19 cellular contexts compared by ENCODE assay signal in genomic region chr11:121067912-121068652, GRCh38. TPM values are rescaled to one million over a fixed set of nuclear protein-coding genes. Genes with fewer than 3 reads are reported as not detected.
DNase-seq lines count a peak whose midpoint lies in the region; ATAC-seq, FAIRE-seq and TF ChIP-seq lines count a peak whose summit lies in the region.
"Had no signal": no experiment of that assay in that cellular context is flagged by ENCODE, and none has a peak within 500 bp of the region (broad histone marks: within the 10 kb centered on the region; RNA-seq: fewer than 3 reads in every experiment).

No MANE protein-coding gene starts in this region.

- H3K79me2 ChIP-seq in GM23338 (replicated peaks; ENCODE audit: insufficient read depth), result no peaks in the 10 kb centered on the region
- no peaks in the 10 kb centered on the region for H3K79me2 ChIP-seq in GM12878 (ENCODE audit: control insufficient read depth, insufficient read depth, low read length)
- no peaks in the 10 kb centered on the region for H3K79me2 ChIP-seq in GM23248 (ENCODE audit: insufficient read depth)

- H3F3A ChIP-seq in GM23338 (replicated peaks; ENCODE audit: low read depth) (no peaks in the 10 kb centered on the region), GM23248 (ENCODE audit: insufficient read depth) (no peaks in the 10 kb centered on the region)

- RAD21 ChIA-PET in GM12878 (lab: Charles Lee; ENCODE audit: unreplicated experiment), result interaction anchor here (0.7 kb wide), 1 partner anchor 123 kb away, joined by 3 read pairs; no protein-coding TSS in a partner anchor

- H3K36me3 ChIP-seq in GM23338 (ENCODE audit: insufficient read depth), result peaks cover 3% of the 10 kb centered on the region; the same call in 1 of the 2 replicates
- H3K36me3 ChIP-seq in GM12878 (ENCODE audit: control insufficient read depth in 2 of 2, insufficient read depth in 2 of 2, low read length in 1 of 2), result peaks cover 0 to 2% of the 10 kb centered on the region in 2 experiments; a peak in 1 of 4 replicates
- H3K36me3 ChIP-seq in muscle layer of duodenum (ENCODE audit: control insufficient read depth in 1 of 2, insufficient read depth in 2 of 2, low read length in 2 of 2), result peaks cover 4 to 13% of the 10 kb centered on the region in 2 donors
- H3K36me3 ChIP-seq in GM23248 (ENCODE audit: low read depth), result peaks cover 17% of the 10 kb centered on the region

- H3K4me3 ChIP-seq in GM23338, result no peak overlapping the region
- no peak overlapping the region for H3K4me3 ChIP-seq in GM12878
- H3K4me3 ChIP-seq in muscle layer of duodenum (ENCODE audit: low read depth in 1 of 2, low read length in 2 of 2), result no peak overlapping the region
- H3K4me3 ChIP-seq in GM23248, result no peak overlapping the region
- H3K4me3 ChIP-seq: heart right ventricle, K562, stomach had no signal

- no peaks in the 10 kb centered on the region for H3K27me3 Mint-ChIP-seq in GM23338 (ENCODE audit: insufficient read depth, low read depth, poor library complexity)

- SMC1A ChIA-PET in GM12878 (lab: Charles Lee; ENCODE audit: uncharacterized antibody, unreplicated experiment), result interaction anchor here (1.0 to 1.5 kb wide), 4 partner anchors 14 to 32 kb away, joined by 3 to 7 read pairs (median 4); no protein-coding TSS in a partner anchor

- no peaks in the 10 kb centered on the region for H3K9me2 ChIP-seq in GM23338 (ENCODE audit: insufficient read depth)
- no peaks in the 10 kb centered on the region for H3K9me2 ChIP-seq in GM23248 (ENCODE audit: insufficient read depth)

- no peaks in the 10 kb centered on the region for H3K27me3 ChIP-seq in GM23338 (ENCODE audit: insufficient read depth)
- H3K27me3 ChIP-seq in GM12878 (replicated peaks in 1 of 2; ENCODE audit: control insufficient read depth in 2 of 2, insufficient read depth in 2 of 2, low read length in 1 of 2), result no peaks in the 10 kb centered on the region
- H3K27me3 ChIP-seq in muscle layer of duodenum (ENCODE audit: low read depth, low read length), result no peaks in the 10 kb centered on the region
- no peaks in the 10 kb centered on the region for H3K27me3 ChIP-seq in GM23248 (replicated peaks; ENCODE audit: insufficient read depth)
- H3K27me3 ChIP-seq: heart right ventricle, stomach had no signal

- ATAC-seq in GM23338 (no peak), GM12878 (peak; percentile 54)
- ATAC-seq: heart right ventricle, K562, right cardiac atrium had no signal

- H3K4me1 Mint-ChIP-seq in GM23338, result peaks cover 14% of the 10 kb centered on the region

- no peak overlapping the region for H3K4me3 Mint-ChIP-seq in GM23338

- BruUV-seq in GM12878 (replicated peaks; lab: Mats Ljungman, UMichigan), result no TSS peak

- TF ChIP-seq EP300 in GM12878 (IDR thresholded peaks at IDR 0.05; ENCODE audit: borderline replicate concordance in 1 of 2, control insufficient read depth in 1 of 2, low read depth in 2 of 2, low read length in 2 of 2), result no peak

- H3K27ac ChIP-seq in C4-2B (peak overlapping the region; percentile 68), GM23338 (ENCODE audit: low read depth) (no peak overlapping the region), GM12878 (ENCODE audit: control insufficient read depth, insufficient read depth) (no peak overlapping the region), muscle layer of duodenum (ENCODE audit: low read length) (peak overlapping the region; percentile 19), GM23248 (no peak overlapping the region)
- H3K27ac ChIP-seq: heart right ventricle, HL-60 had no signal

- TF ChIP-seq CTCF in C4-2B (conservative IDR thresholded peaks at IDR 0.05) (no peak), GM23338 (conservative IDR thresholded peaks at IDR 0.05; ENCODE audit: low read depth in 2 of 2) (no peak), GM12878 (IDR thresholded peaks at IDR 0.05 in 2 of 3, conservative IDR thresholded peaks at IDR 0.05 in 1 of 3; ENCODE audit: control insufficient read depth in 2 of 3, extremely low read depth in 1 of 3, insufficient read depth in 1 of 3, low read depth in 3 of 3, low read length in 3 of 3) (no peak)

- intact Hi-C loops in GM12878 (cut with micrococcal nuclease; ENCODE audit: unreplicated experiment), result no loop called here

- in situ Hi-C loops in GM12878 (cut with MboI), result no loop called here
- in situ Hi-C loops in GM23248 (cut with MboI), result no loop called here

- POLR2A ChIA-PET in GM12878 (lab: Charles Lee), result interaction anchor here (1.6 kb wide), 1 partner anchor 43 kb away, joined by 4 read pairs; no protein-coding TSS in a partner anchor

- peaks cover 41% of the 10 kb centered on the region for H3K36me3 Mint-ChIP-seq in GM23338 (ENCODE audit: low read depth)

- FAIRE-seq in GM12878 (lab: Jason Lieb, UNC), result peak; percentile 23
- FAIRE-seq: K562, keratinocyte had no signal

- peaks cover 12% of the 10 kb centered on the region for H3K4me1 ChIP-seq in GM23338 (ENCODE audit: insufficient read depth)
- H3K4me1 ChIP-seq in GM12878 (ENCODE audit: control insufficient read depth, insufficient read depth, low read length), result peaks cover 14% of the 10 kb centered on the region; the same call in 1 of the 2 replicates
- peaks cover 0 to 11% of the 10 kb centered on the region in 2 donors for H3K4me1 ChIP-seq in muscle layer of duodenum (ENCODE audit: control insufficient read depth in 1 of 2, insufficient read depth in 2 of 2, low read length in 2 of 2)
- H3K4me1 ChIP-seq in GM23248 (ENCODE audit: insufficient read depth), result no peaks in the 10 kb centered on the region

- no peak for TF ChIP-seq POLR2A in GM12878 (IDR thresholded peaks at IDR 0.05; ENCODE audit: low read depth, low read length)

- DNase-seq in GM23338 (ENCODE audit: low spot score), result no peak
- no peak for DNase-seq in GM12878 (ENCODE audit: low read depth, low spot score)
- no peak for DNase-seq in hypothalamus (lab: John Stamatoyannopoulos, UW)
- DNase-seq in NCI-H510A treated with DMSO at 0.1 percent for 48 hours (lab: John Stamatoyannopoulos, UW), result no peak
- no peak for DNase-seq in GM23248
- DNase-seq: activated CD4-positive, CD25-positive, alpha-beta regulatory T cell; activated CD8-positive, alpha-beta memory T cell treated with anti-CD3 and anti-CD28 coated beads for 24 hours; Calu3; caudate nucleus; effector CD4-positive, alpha-beta T cell; GDM1; heart right ventricle; right cardiac atrium; stomach had no signal

- H3K9ac ChIP-seq in GM12878 (ENCODE audit: control insufficient read depth, insufficient read depth, low read length) (no peak overlapping the region), GM23248 (no peak overlapping the region)

- CTCF ChIA-PET in GM12878 (lab: Yijun Ruan, JAX), result interaction anchor here (0.9 to 1.9 kb wide), 3 partner anchors 8 to 11 kb away, joined by 3 to 8 read pairs (median 3); no protein-coding TSS in a partner anchor

- H2AFZ ChIP-seq in GM23338 (no peak overlapping the region), GM12878 (ENCODE audit: control insufficient read depth, low read depth, low read length) (no peak overlapping the region), GM23248 (no peak overlapping the region)

- 82% methylated on average over 6 of the region's 6 CpGs for WGBS in GM12878 (ENCODE audit: insufficient coverage, insufficient replicate concordance, low lambda C conversion rate, missing lambda C conversion rate)
- 75 to 79% methylated on average over 6 of the region's 6 CpGs for WGBS in GM23248 (ENCODE audit: low coverage in 1 of 2, low lambda C conversion rate in 2 of 2, missing lambda C conversion rate in 2 of 2), 2 experiments

- H3K9me3 ChIP-seq in GM12878 (replicated peaks; ENCODE audit: control insufficient read depth, insufficient read depth, low read length) (no peaks in the 10 kb centered on the region; the same call in 2 of the 3 replicates), muscle layer of duodenum (ENCODE audit: control insufficient read depth in 1 of 2, low read length in 2 of 2) (no peaks in the 10 kb centered on the region), GM23248 (ENCODE audit: low read depth) (no peaks in the 10 kb centered on the region)
- H3K9me3 ChIP-seq: heart right ventricle, stomach had no signal

- no peak for TF ChIP-seq RAD21 in GM12878 (IDR thresholded peaks at IDR 0.05; ENCODE audit: insufficient read depth, low read depth, low read length)

- H3K4me2 ChIP-seq in GM23338 (no peak overlapping the region), GM12878 (ENCODE audit: control insufficient read depth, insufficient read depth) (peak overlapping the region; percentile 72; the same call in 1 of the 2 replicates), GM23248 (ENCODE audit: unreplicated experiment) (no peak overlapping the region)

- H4K20me1 ChIP-seq in GM23338 (replicated peaks; ENCODE audit: insufficient read depth), result no peaks in the 10 kb centered on the region
- H4K20me1 ChIP-seq in GM12878 (ENCODE audit: control insufficient read depth, insufficient read depth), result no peaks in the 10 kb centered on the region
- peaks cover 3% of the 10 kb centered on the region; the same call in 1 of the 2 replicates for H4K20me1 ChIP-seq in GM23248 (ENCODE audit: insufficient read depth)

- H3K9me3 Mint-ChIP-seq in GM23338, result peaks cover 4% of the 10 kb centered on the region; the same call in 1 of the 3 replicates

- H3K27ac Mint-ChIP-seq in GM23338, result peak overlapping the region; percentile 25; the same call in 1 of the 2 replicates

RNA-seq across cellular contexts. Expression of gene TECTA, which starts 33.0 kb away (rescaled TPM):
- 0.69 and 0.74 TPM in 2 replicates for total RNA-seq in GM23338 (2014; rRNA removed; shearing (Covaris generic))
- 0.24 and 0.34 TPM in 2 replicates for polyA plus RNA-seq in GM23338 (2016; fragmentation: Nextera tagmentation; extraction: Ambion mirVana)
- total RNA-seq in GM12878 (2013; cell fraction: nucleolus; rRNA removed), result 0.88 and 0.98 TPM in 2 replicates
- total RNA-seq in GM12878 (2014; rRNA removed), result 0.05 and 0.06 TPM in 2 replicates
- 0.04 and 0.05 TPM in 2 replicates for total RNA-seq in GM12878 (2014; rRNA removed; fragmentation: Illumina TruSeq; extraction: Trizol)
- 0.05 and 0.11 TPM in 2 replicates for total RNA-seq in GM12878 (2021)
- polyA plus RNA-seq in GM12878 (2011; ENCODE audit: low read depth), result 0.08 TPM
- 0.14 and 0.20 TPM in 2 replicates for polyA plus RNA-seq in GM12878 (2011; rRNA removed)
- polyA plus RNA-seq in GM12878 (2011; cell fraction: cytosol; rRNA removed), result 0.23 and 0.30 TPM in 2 replicates
- 0.67 and 1.0 TPM in 2 replicates for polyA plus RNA-seq in GM12878 (2011; cell fraction: nucleus; rRNA removed)
- 0.07 and 0.10 TPM in 2 replicates for polyA plus RNA-seq in GM12878 (2012)
- polyA plus RNA-seq in GM12878 (2014; fragmentation: Illumina TruSeq; extraction: Trizol), result 0.12 and 0.16 TPM in 2 replicates
- polyA plus RNA-seq in GM12878 (2014; fragmentation: Nextera tagmentation; extraction: Ambion mirVana), result under 1 TPM in 1 of 2 experiments, not detected in 1; under 0.01 TPM
- 0.13 and 0.58 TPM in 2 replicates for polyA plus RNA-seq in GM12878 (2014; rRNA removed)
- polyA plus RNA-seq in GM12878 (2016; fragmentation: Nextera tagmentation; extraction: Ambion mirVana), result under 1 TPM; 0.03 to 0.04 TPM
- polyA minus RNA-seq in GM12878 (2011; rRNA and poly(A)+ RNA removed), result 0.29 and 0.41 TPM in 2 replicates
- not detected in 2 replicates for polyA minus RNA-seq in GM12878 (2011; cell fraction: cytosol; rRNA and poly(A)+ RNA removed)
- 0.48 and 0.57 TPM in 2 replicates for polyA minus RNA-seq in GM12878 (2011; cell fraction: nucleus; rRNA and poly(A)+ RNA removed)
- total RNA-seq in GM23248 (2014; rRNA removed; shearing (Covaris generic)), result under 0.01 and 1.4 TPM in 2 replicates
- polyA plus RNA-seq in GM23248 (2016; fragmentation: Nextera tagmentation; extraction: Ambion mirVana), result 0.08 TPM in 2 replicates
- total RNA-seq: Calu3 had no signal

RNA-seq across cellular contexts. Expression of gene TBCEL, which starts 44.2 kb away (rescaled TPM):
- total RNA-seq in GM23338 (2014; rRNA removed; shearing (Covaris generic)), result 15.6 and 16.2 TPM in 2 replicates
- polyA plus RNA-seq in GM23338 (2016; fragmentation: Nextera tagmentation; extraction: Ambion mirVana), result 4.3 and 5.4 TPM in 2 replicates
- total RNA-seq in GM12878 (2013; cell fraction: nucleolus; rRNA removed), result 48.2 and 52.9 TPM in 2 replicates
- total RNA-seq in GM12878 (2014; rRNA removed), result 6.0 and 9.6 TPM in 2 replicates
- 8.6 and 8.8 TPM in 2 replicates for total RNA-seq in GM12878 (2014; rRNA removed; fragmentation: Illumina TruSeq; extraction: Trizol)
- 9.9 and 10.9 TPM in 2 replicates for total RNA-seq in GM12878 (2021)
- polyA plus RNA-seq in GM12878 (2011; ENCODE audit: low read depth), result 3.1 TPM
- polyA plus RNA-seq in GM12878 (2011; rRNA removed), result 10.4 and 16.2 TPM in 2 replicates
- polyA plus RNA-seq in GM12878 (2011; cell fraction: cytosol; rRNA removed), result 4.1 and 4.4 TPM in 2 replicates
- polyA plus RNA-seq in GM12878 (2011; cell fraction: nucleus; rRNA removed), result 12.2 and 12.7 TPM in 2 replicates
- 4.8 and 5.0 TPM in 2 replicates for polyA plus RNA-seq in GM12878 (2012)
- 8.5 and 9.3 TPM in 2 replicates for polyA plus RNA-seq in GM12878 (2014; fragmentation: Illumina TruSeq; extraction: Trizol)
- 1 to 10 TPM; 2.0 to 2.3 TPM for polyA plus RNA-seq in GM12878 (2014; fragmentation: Nextera tagmentation; extraction: Ambion mirVana)
- 6.1 and 8.5 TPM in 2 replicates for polyA plus RNA-seq in GM12878 (2014; rRNA removed)
- polyA plus RNA-seq in GM12878 (2016; fragmentation: Nextera tagmentation; extraction: Ambion mirVana), result 1 to 10 TPM; 4.3 to 9.6 TPM
- 18.0 and 36.5 TPM in 2 replicates for polyA minus RNA-seq in GM12878 (2011; rRNA and poly(A)+ RNA removed)
- polyA minus RNA-seq in GM12878 (2011; cell fraction: cytosol; rRNA and poly(A)+ RNA removed), result 3.1 and 9.0 TPM in 2 replicates
- 19.9 and 27.7 TPM in 2 replicates for polyA minus RNA-seq in GM12878 (2011; cell fraction: nucleus; rRNA and poly(A)+ RNA removed)
- total RNA-seq in GM23248 (2014; rRNA removed; shearing (Covaris generic)), result 20.6 and 27.9 TPM in 2 replicates
- polyA plus RNA-seq in GM23248 (2016; fragmentation: Nextera tagmentation; extraction: Ambion mirVana), result 10.9 and 13.0 TPM in 2 replicates

Comparison
In these comparisons a context has a peak if more than half of its experiments do, and no peak if none do; other contexts are left out.
1. H3K27ac ChIP-seq: peak in C4-2B (single experiment) and muscle layer of duodenum (single experiment); none in GM23338 (single experiment), GM12878 (single experiment) and GM23248 (single experiment).